9 cellular contexts compared by ENCODE assay signal in the genomic region with DNA sequence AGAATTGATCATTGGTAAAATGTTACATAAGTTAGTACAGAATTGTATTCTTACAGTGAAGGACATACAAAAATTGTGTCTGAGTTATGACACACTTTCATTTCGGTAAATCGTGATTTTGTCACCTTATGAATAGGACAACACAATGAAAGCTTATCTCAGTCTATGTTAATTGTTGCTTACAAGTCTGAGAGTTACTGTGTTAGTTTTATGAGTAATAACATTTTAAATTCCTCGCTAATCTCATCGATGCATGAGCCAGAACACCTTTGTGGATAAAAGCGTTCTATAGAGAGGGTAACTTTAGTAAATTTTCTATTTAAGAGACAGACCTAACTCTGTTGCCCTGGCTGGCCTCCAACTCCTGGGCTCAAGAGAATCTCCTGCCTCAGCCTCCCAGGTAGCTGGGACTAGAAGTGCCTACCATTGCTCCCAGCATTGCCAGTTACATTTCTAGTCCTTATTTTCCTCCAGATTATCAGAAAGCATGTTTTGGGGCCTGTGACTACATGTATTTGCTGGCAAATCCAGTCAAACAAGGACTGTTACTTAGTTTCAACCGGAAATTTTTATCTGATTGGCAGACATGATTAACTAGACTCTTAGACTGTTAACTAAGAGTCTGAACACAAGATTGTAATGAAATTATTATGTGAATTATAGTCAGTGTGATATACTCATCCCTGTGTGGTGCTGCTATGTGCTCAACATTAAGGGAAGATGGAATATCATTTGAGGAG. TPM values are rescaled to one million over a fixed set of nuclear protein-coding genes. Genes with fewer than 3 reads are reported as not detected.
DNase-seq lines count a peak whose midpoint lies in the region; ATAC-seq and TF ChIP-seq lines count a peak whose summit lies in the region.
"Had no signal": no experiment of that assay in that cellular context is flagged by ENCODE, and none has a peak within 500 bp of the region (broad histone marks: within the 10 kb centered on the region; RNA-seq: fewer than 3 reads in every experiment).

No MANE protein-coding gene starts in this region.

- H3K36me3 Mint-ChIP-seq in chondrocyte (ENCODE audit: low read depth) (no peaks in the 10 kb centered on the region), progenitor cell of endocrine pancreas (ENCODE audit: insufficient read depth) (peaks cover 1% of the 10 kb centered on the region)

- H3K9me3 ChIP-seq in OCI-LY3 (ENCODE audit: insufficient read depth, low read length), result no peaks in the 10 kb centered on the region
- H3K9me3 ChIP-seq: body of pancreas had no signal

- H3K4me2 ChIP-seq in OCI-LY3 (ENCODE audit: low read length), result peak overlapping the region; percentile 96

- peak overlapping the region; percentile 5 for H3K4me3 Mint-ChIP-seq in chondrocyte (ENCODE audit: unreplicated experiment)
- no peak overlapping the region for H3K4me3 Mint-ChIP-seq in progenitor cell of endocrine pancreas (ENCODE audit: low read depth)

- peaks cover 49% of the 10 kb centered on the region for H3K36me3 ChIP-seq in OCI-LY3 (replicated peaks; ENCODE audit: low read depth, low read length)

- H3K9ac ChIP-seq in OCI-LY3 (ENCODE audit: low read length), result no peak overlapping the region

- H4K20me1 ChIP-seq in OCI-LY3 (ENCODE audit: insufficient read depth, low read length), result peaks cover 67% of the 10 kb centered on the region

- H3K9me3 Mint-ChIP-seq in chondrocyte (ENCODE audit: low read depth) (no peaks in the 10 kb centered on the region), progenitor cell of endocrine pancreas (ENCODE audit: low read depth) (no peaks in the 10 kb centered on the region)

- peaks cover 93% of the 10 kb centered on the region for H3K79me2 ChIP-seq in OCI-LY3 (ENCODE audit: low read length)

- H3K27me3 Mint-ChIP-seq in chondrocyte (ENCODE audit: low read depth), result no peaks in the 10 kb centered on the region
- H3K27me3 Mint-ChIP-seq in progenitor cell of endocrine pancreas, result no peaks in the 10 kb centered on the region

- no peak overlapping the region for H2AFZ ChIP-seq in OCI-LY3 (ENCODE audit: low read depth, low read length)

- DNase-seq in GM12864 (ENCODE audit: low read depth), result no peak
- no peak for DNase-seq in chondrocyte (ENCODE audit: low spot score)
- DNase-seq in progenitor cell of endocrine pancreas (ENCODE audit: low spot score, unreplicated experiment), result no peak
- DNase-seq: foreskin melanocyte had no signal

- peaks cover 40% of the 10 kb centered on the region for H3K4me1 ChIP-seq in OCI-LY3 (ENCODE audit: low read length)

- H3K4me3 ChIP-seq in GM12864 (ENCODE audit: low read depth, low read length) (peak overlapping the region; percentile 14; the same call in 1 of the 2 replicates), OCI-LY3 (ENCODE audit: low read length) (peak overlapping the region; percentile 87; the same call in 1 of the 2 replicates)
- H3K4me3 ChIP-seq: body of pancreas had no signal

- no peak for TF ChIP-seq CTCF in GM12864 (IDR thresholded peaks at IDR 0.05; ENCODE audit: low read depth, low read length, missing control alignments)
- TF ChIP-seq CTCF in OCI-LY3 (IDR thresholded peaks at IDR 0.05; ENCODE audit: low read depth, low read length), result no peak
- TF ChIP-seq CTCF in chondrocyte (IDR thresholded peaks at IDR 0.05), result no peak
- TF ChIP-seq CTCF in progenitor cell of endocrine pancreas (IDR thresholded peaks at IDR 0.05; ENCODE audit: unreplicated experiment), result no peak

- no peaks in the 10 kb centered on the region for H3K27me3 ChIP-seq in OCI-LY3 (ENCODE audit: low read depth, low read length)
- H3K27me3 ChIP-seq: body of pancreas had no signal

- H3K27ac ChIP-seq in OCI-LY3 (ENCODE audit: low read length), result no peak overlapping the region
- H3K27ac ChIP-seq: body of pancreas had no signal

- H3K27ac Mint-ChIP-seq in chondrocyte (ENCODE audit: unreplicated experiment) (peak overlapping the region; percentile 45), progenitor cell of endocrine pancreas (peak overlapping the region; percentile 28)

- ATAC-seq in HG02938 (IDR thresholded peaks at IDR 0.05; ENCODE audit: unreplicated experiment) (no peak), GM18858 (IDR thresholded peaks at IDR 0.05; ENCODE audit: unreplicated experiment) (no peak), HG02759 (IDR thresholded peaks at IDR 0.05; ENCODE audit: unreplicated experiment) (no peak)
- ATAC-seq: body of pancreas had no signal

- H3K4me1 Mint-ChIP-seq in chondrocyte (ENCODE audit: low read depth), result peaks cover 58% of the 10 kb centered on the region
- H3K4me1 Mint-ChIP-seq in progenitor cell of endocrine pancreas (ENCODE audit: low read depth), result peaks cover 18% of the 10 kb centered on the region

RNA-seq across cellular contexts. Expression of gene PRRC2C, which starts 3.0 kb away (rescaled TPM):
- total RNA-seq in chondrocyte, result 131 to 153 TPM (median 146 TPM) in 3 replicates
- total RNA-seq in progenitor cell of endocrine pancreas, result 210 and 213 TPM in 2 replicates
